In the genomic region with DNA sequence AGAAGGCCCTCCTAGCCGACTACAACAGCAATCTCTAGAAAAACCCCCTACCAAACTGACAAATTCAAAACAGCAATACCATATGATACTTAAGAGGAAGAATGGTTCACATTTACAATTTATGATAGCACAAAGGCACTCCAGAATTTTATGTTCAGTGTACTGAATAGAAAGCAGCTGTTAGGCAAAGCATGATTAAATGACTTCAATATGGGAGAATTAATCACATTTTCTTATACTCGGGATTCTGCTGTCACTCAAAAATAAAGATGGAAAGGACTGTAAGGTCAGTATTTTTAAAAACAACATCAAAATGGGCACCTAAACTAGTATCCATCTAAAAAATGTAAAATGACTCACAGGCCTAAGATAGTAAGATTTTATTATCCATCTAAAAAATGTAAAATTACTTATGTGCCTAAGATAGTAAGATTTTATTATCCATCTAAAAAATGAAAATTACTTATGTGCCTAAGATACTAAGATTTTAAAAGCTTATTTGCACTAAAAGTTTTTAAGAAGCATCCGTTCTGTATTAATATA, we compare ENCODE assay signal across 18 cellular contexts.
A peak's percentile ranks its signal among the peaks of the same experiment; 100 is the strongest.
DNase-seq lines count a peak whose midpoint lies in the region; ATAC-seq and FAIRE-seq lines count a peak whose summit lies in the region.
"Had no signal": no experiment of that assay in that cellular context is flagged by ENCODE, and none has a peak within 500 bp of the region (broad histone marks: within the 10 kb centered on the region; RNA-seq: fewer than 3 reads in every experiment).

No MANE protein-coding gene starts in this region.

- H3K9ac ChIP-seq in adipocyte (ENCODE audit: low read length): no peak overlapping the region

- H3K36me3 ChIP-seq in adipocyte (ENCODE audit: control insufficient read depth, insufficient read depth, low read length, severe bottlenecking) (no peaks in the 10 kb centered on the region), small intestine (ENCODE audit: control insufficient read depth in 2 of 2, insufficient read depth in 2 of 2, low read length in 2 of 2) (no peaks in the 10 kb centered on the region), H7 (replicated peaks; ENCODE audit: control insufficient read depth, insufficient read depth, low read length) (no peaks in the 10 kb centered on the region)
- H3K36me3 ChIP-seq: HAP-1 had no signal

- no peak overlapping the region for H3K27ac ChIP-seq in small intestine (ENCODE audit: low read depth in 1 of 2, low read length in 1 of 2)

- 95 to 97% (median 96%) methylated on average over 3 of the region's 3 CpGs for WGBS in small intestine, 3 donors

- H3K27me3 ChIP-seq in adipocyte (replicated peaks; ENCODE audit: control insufficient read depth, insufficient read depth, low read length): no peaks in the 10 kb centered on the region
- no peaks in the 10 kb centered on the region for H3K27me3 ChIP-seq in small intestine (ENCODE audit: control insufficient read depth in 2 of 2, insufficient read depth in 2 of 2, low read length in 2 of 2)
- no peaks in the 10 kb centered on the region for H3K27me3 ChIP-seq in H7 (ENCODE audit: control insufficient read depth, insufficient read depth, low read length)

- H3K9me3 ChIP-seq in adipocyte (ENCODE audit: control insufficient read depth, low read length) (no peaks in the 10 kb centered on the region), small intestine (ENCODE audit: control insufficient read depth, low read depth) (no peaks in the 10 kb centered on the region)
- H3K9me3 ChIP-seq: HAP-1 had no signal

- peak; percentile 44 for FAIRE-seq in small intestine (lab: Jason Lieb, UNC)
- FAIRE-seq: HepG2, HTR-8/SVneo had no signal

- peak; percentile 41 for DNase-seq in NCI-H446 treated with DMSO at 0.1 percent for 48 hours (lab: John Stamatoyannopoulos, UW)
- no peak for DNase-seq in NCI-H446 (lab: John Stamatoyannopoulos, UW)
- DNase-seq in NCI-H2171 (lab: John Stamatoyannopoulos, UW): peak; percentile 22
- DNase-seq in adipocyte (ENCODE audit: low read depth): peak; percentile 31
- DNase-seq in small intestine: no peak
- no peak for DNase-seq in H7
- DNase-seq: ACHN; C1 segment of cervical spinal cord; Calu3; CD4-positive, alpha-beta T cell; DMS 273 treated with DMSO at 0.1 percent for 48 hours; DND-41; GOT3 had no signal

- H3K4me1 ChIP-seq in adipocyte (ENCODE audit: control insufficient read depth, insufficient read depth, low read length) (no peaks in the 10 kb centered on the region), small intestine (ENCODE audit: control insufficient read depth in 2 of 2, insufficient read depth in 1 of 2, low read depth in 1 of 2, low read length in 1 of 2) (no peaks in the 10 kb centered on the region)

- H3K4me3 ChIP-seq in adipocyte (ENCODE audit: low read length) (no peak overlapping the region), small intestine (ENCODE audit: low read depth in 1 of 2, low read length in 2 of 2) (no peak overlapping the region), H7 (ENCODE audit: insufficient read depth, low read depth, low read length) (no peak overlapping the region)
- H3K4me3 ChIP-seq: HAP-1 had no signal

- ATAC-seq in GM21381 (IDR thresholded peaks at IDR 0.05; ENCODE audit: unreplicated experiment) (no peak), GM19324 (IDR thresholded peaks at IDR 0.05; ENCODE audit: low FRiP score, unreplicated experiment) (no peak)
- ATAC-seq: HepG2 had no signal

Comparison
In these comparisons a context has a peak if more than half of its experiments do, and no peak if none do; other contexts are left out.
1. DNase-seq: peak in NCI-H446 treated with DMSO at 0.1 percent for 48 hours (single experiment), NCI-H2171 (single experiment) and adipocyte (single experiment); none in NCI-H446 (0 of 2), small intestine (single experiment) and H7 (single experiment).